ENCODE assay signal across 16 cellular contexts in genomic region chr9:81193362-81194339, GRCh38.
A peak's percentile ranks its signal among the peaks of the same experiment; 100 is the strongest.
DNase-seq lines count a peak whose midpoint lies in the region; ATAC-seq and TF ChIP-seq lines count a peak whose summit lies in the region.
"Had no signal": no experiment of that assay in that cellular context is flagged by ENCODE, and none has a peak within 500 bp of the region (broad histone marks: within the 10 kb centered on the region; RNA-seq: fewer than 3 reads in every experiment).

No MANE protein-coding gene starts in this region.

- H3K79me2 ChIP-seq in smooth muscle cell (ENCODE audit: low read depth): no peaks in the 10 kb centered on the region

- no peaks in the 10 kb centered on the region; the same call in 1 of the 2 replicates for H3K4me1 ChIP-seq in HEK293 (ENCODE audit: control insufficient read depth, insufficient read depth, low read length)
- H3K4me1 ChIP-seq in smooth muscle cell (ENCODE audit: low read depth): no peaks in the 10 kb centered on the region

- H3K27me3 ChIP-seq in smooth muscle cell (ENCODE audit: low read depth): no peaks in the 10 kb centered on the region

- H2AFZ ChIP-seq in smooth muscle cell (ENCODE audit: low read depth): no peak overlapping the region

- CTCF ChIA-PET in HEK293 (lab: Yijun Ruan, JAX): no interaction called here

- peak; percentile 70 for DNase-seq in DMS153 treated with DMSO at 0.1 percent for 48 hours (lab: John Stamatoyannopoulos, UW; ENCODE audit: unreplicated experiment)
- DNase-seq in NCI-H2227 treated with DMSO at 0.1 percent for 48 hours (lab: John Stamatoyannopoulos, UW): peak; percentile 88
- peak; percentile 4 for DNase-seq in fibroblast of villous mesenchyme (ENCODE audit: low read depth)
- no peak for DNase-seq in effector memory CD8-positive, alpha-beta T cell
- no peak for DNase-seq in smooth muscle cell (lab: John Stamatoyannopoulos, UW; ENCODE audit: unreplicated experiment)
- DNase-seq in stimulated activated naive CD4-positive, alpha-beta T cell (lab: John Stamatoyannopoulos, UW): no peak
- DNase-seq: CD8-positive, alpha-beta memory T cell; HCEC 1CT; IMR-90; MV-4-11; NCI-H1694; NCI-H226; NCI-H774; SHP77; T-helper 2 cell had no signal

- H3K27me3 Mint-ChIP-seq in effector memory CD8-positive, alpha-beta T cell: no peaks in the 10 kb centered on the region
- H3K27me3 Mint-ChIP-seq: CD8-positive, alpha-beta memory T cell had no signal

- H3K4me1 Mint-ChIP-seq in effector memory CD8-positive, alpha-beta T cell (ENCODE audit: low read depth in 2 of 2): no peaks in the 10 kb centered on the region
- H3K4me1 Mint-ChIP-seq: CD8-positive, alpha-beta memory T cell had no signal

- POLR2A ChIA-PET in HEK293 (lab: Yijun Ruan, JAX): no interaction called here

- H3K9ac ChIP-seq in smooth muscle cell (ENCODE audit: low read depth): no peak overlapping the region

- WGBS in smooth muscle cell (ENCODE audit: low lambda C conversion rate): 72% methylated on average over 1 of the region's 1 CpG

- no peak for TF ChIP-seq CTCF in HEK293 (tag by site-specific recombination; IDR thresholded peaks at IDR 0.05)
- no peak for TF ChIP-seq CTCF in fibroblast of villous mesenchyme (IDR thresholded peaks at IDR 0.05; ENCODE audit: insufficient read depth, low read depth, low read length)
- TF ChIP-seq CTCF in smooth muscle cell (IDR thresholded peaks at IDR 0.05; ENCODE audit: borderline replicate concordance, insufficient read depth, poor library complexity, severe bottlenecking): no peak

- H3K9me3 Mint-ChIP-seq in effector memory CD8-positive, alpha-beta T cell: peaks cover 0 to 9% of the 10 kb centered on the region in 2 donors

- no peak overlapping the region for H3K4me3 Mint-ChIP-seq in effector memory CD8-positive, alpha-beta T cell
- H3K4me3 Mint-ChIP-seq: CD8-positive, alpha-beta memory T cell had no signal

- no peak overlapping the region for H3K27ac Mint-ChIP-seq in effector memory CD8-positive, alpha-beta T cell
- H3K27ac Mint-ChIP-seq: CD8-positive, alpha-beta memory T cell had no signal

- no peak overlapping the region for H3K4me2 ChIP-seq in smooth muscle cell

- no peaks in the 10 kb centered on the region for H3K36me3 ChIP-seq in HEK293 (ENCODE audit: control insufficient read depth in 2 of 2, insufficient read depth in 1 of 2, low read length in 2 of 2)
- no peaks in the 10 kb centered on the region for H3K36me3 ChIP-seq in smooth muscle cell (ENCODE audit: low read depth)

- H4K20me1 ChIP-seq in smooth muscle cell (ENCODE audit: low read depth): no peaks in the 10 kb centered on the region

- ATAC-seq in effector memory CD8-positive, alpha-beta T cell (replicated peaks): no peak

- no peaks in the 10 kb centered on the region for H3K36me3 Mint-ChIP-seq in effector memory CD8-positive, alpha-beta T cell (ENCODE audit: insufficient read depth)
- H3K36me3 Mint-ChIP-seq: CD8-positive, alpha-beta memory T cell had no signal

- H3K9me3 ChIP-seq in HEK293 (ENCODE audit: control insufficient read depth, insufficient read depth, low read depth, low read length) (no peaks in the 10 kb centered on the region), smooth muscle cell (replicated peaks; ENCODE audit: low read depth) (no peaks in the 10 kb centered on the region)

- no peak overlapping the region for H3K27ac ChIP-seq in HEK293 (ENCODE audit: extremely low read depth, low read depth, low read length)
- H3K27ac ChIP-seq in smooth muscle cell (ENCODE audit: low read depth): no peak overlapping the region

- no peaks in the 10 kb centered on the region for H3F3A ChIP-seq in smooth muscle cell (ENCODE audit: low read depth)

- H3K4me3 ChIP-seq in HEK293 (ENCODE audit: low read depth, low read length) (no peak overlapping the region), fibroblast of villous mesenchyme (ENCODE audit: low read depth, low read length) (no peak overlapping the region), smooth muscle cell (no peak overlapping the region)

TF ChIP-seq in HEK293, 187 proteins besides CTCF, POLR2A, EP300 and RAD21:
- peak; percentile 60 for TF ChIP-seq FEZF1 (tag by site-specific recombination; IDR thresholded peaks at IDR 0.05)
- TF ChIP-seq ZNF626 (tag by site-specific recombination; IDR thresholded peaks at IDR 0.05): no peak
- peak; percentile 51; the same call in 1 of the 2 replicates for TF ChIP-seq PRDM6 (tag by site-specific recombination; IDR thresholded peaks at IDR 0.05)
- peak; percentile 86 for TF ChIP-seq SP7 (tag by site-specific recombination; IDR thresholded peaks at IDR 0.05)
- TF ChIP-seq ZNF132 (tag by site-specific recombination; IDR thresholded peaks at IDR 0.05; ENCODE audit: borderline replicate concordance): no peak

Comparison
In these comparisons a context has a peak if more than half of its experiments do, and no peak if none do; other contexts are left out.
1. DNase-seq: peak in DMS153 treated with DMSO at 0.1 percent for 48 hours (single experiment), NCI-H2227 treated with DMSO at 0.1 percent for 48 hours (single experiment) and fibroblast of villous mesenchyme (single experiment); none in effector memory CD8-positive, alpha-beta T cell (0 of 3), smooth muscle cell (single experiment) and stimulated activated naive CD4-positive, alpha-beta T cell (0 of 6).